Comparison of ENCODE assay signal across 16 cellular contexts in genomic region chr3:155202626-155203025, GRCh38.
DNase-seq lines count a peak whose midpoint lies in the region; ATAC-seq and TF ChIP-seq lines count a peak whose summit lies in the region.
"Had no signal": no experiment of that assay in that cellular context is flagged by ENCODE, and none has a peak within 500 bp of the region (broad histone marks: within the 10 kb centered on the region; RNA-seq: fewer than 3 reads in every experiment).

No MANE protein-coding gene starts in this region.

- intact Hi-C loops in posterior cingulate gyrus (cut with DNase I): no loop called here
- intact Hi-C loops in left ventricle myocardium superior (cut with micrococcal nuclease): no loop called here

- no peak for ATAC-seq in GM21825 (IDR thresholded peaks at IDR 0.05; ENCODE audit: unreplicated experiment)
- ATAC-seq in left ventricle myocardium superior: no peak
- ATAC-seq: activated naive CD4-positive, alpha-beta T cell treated with anti-CD3 and anti-CD28 coated beads, Interleukin-2, amount 50 U/mL, for 72 hours; stimulated activated effector memory CD8-positive, alpha-beta T cell treated with anti-CD3 and anti-CD28 coated beads, Interleukin-12 subunit alpha, Interleukin-12 subunit beta, amount 100 ng/mL, for 72 hours had no signal

- DNase-seq in ELR (ENCODE audit: low read depth): peak; percentile 19
- DNase-seq in MV-4-11 (lab: John Stamatoyannopoulos, UW): peak; percentile 9
- DNase-seq in choroid plexus epithelial cell (ENCODE audit: low read depth): peak; percentile 54
- DNase-seq in non-pigmented ciliary epithelial cell (ENCODE audit: low read depth): peak; percentile 34
- DNase-seq in posterior cingulate gyrus: no peak
- DNase-seq in left ventricle myocardium superior: no peak
- DNase-seq: activated T-cell treated with anti-CD3 and anti-CD28 coated beads for 4 hours; CD4-positive, alpha-beta memory T cell; dorsolateral prefrontal cortex; esophagus squamous epithelium; NCI-H2081; Peyer's patch; tibial artery had no signal

- TF ChIP-seq CTCF in choroid plexus epithelial cell (conservative IDR thresholded peaks at IDR 0.05; ENCODE audit: low read depth, low read length): no peak

- H3K4me3 ChIP-seq in choroid plexus epithelial cell (ENCODE audit: low read depth, low read length): no peak overlapping the region
- H3K4me3 ChIP-seq: dorsolateral prefrontal cortex, esophagus squamous epithelium, Peyer's patch, tibial artery had no signal

Comparison
In these comparisons a context has a peak if more than half of its experiments do, and no peak if none do; other contexts are left out.
1. DNase-seq: peak in ELR (single experiment), MV-4-11 (single experiment), choroid plexus epithelial cell (single experiment) and non-pigmented ciliary epithelial cell (single experiment); none in posterior cingulate gyrus (0 of 10) and left ventricle myocardium superior (single experiment).